ENCODE assay signal across 15 cellular contexts in genomic region chr17:77928519-77929179, GRCh38.
"Had no signal": no experiment of that assay in that cellular context is flagged by ENCODE, and none has a peak within 500 bp of the region (broad histone marks: within the 10 kb centered on the region; RNA-seq: fewer than 3 reads in every experiment).

No MANE protein-coding gene starts in this region.

- H3K9me3 Mint-ChIP-seq: activated naive CD4-positive, alpha-beta T cell treated with anti-CD3 and anti-CD28 coated beads, Interleukin-2, amount 50 U/mL, for 24 hours; memory B cell; nephron; stimulated activated naive CD8-positive, alpha-beta T cell treated with anti-CD3 and anti-CD28 coated beads, Interleukin-15, Interleukin-2, amounts not matched to agents 100 ng/mL and 50 ng/mL, for 24 hours; T-helper 1 cell treated with Interleukin-12 subunit alpha and Interleukin-12 subunit beta and Interleukin-4 antibody, amounts not matched to agents 30 μg/mL and 1 μg/mL, for 36 hours had no signal

- H3K36me3 Mint-ChIP-seq: activated naive CD4-positive, alpha-beta T cell treated with anti-CD3 and anti-CD28 coated beads, Interleukin-2, amount 50 U/mL, for 24 hours; memory B cell had no signal

- H3K36me3 ChIP-seq: esophagus muscularis mucosa, left ventricle myocardium inferior, upper lobe of right lung had no signal

- H3K27me3 ChIP-seq: dorsolateral prefrontal cortex, esophagus muscularis mucosa had no signal

- H3K27ac ChIP-seq: esophagus muscularis mucosa, left ventricle myocardium inferior, upper lobe of right lung had no signal

- DNase-seq: activated CD4-positive, CD25-positive, alpha-beta regulatory T cell; activated T-cell treated with anti-CD3 and anti-CD28 coated beads, Interleukin-2, amount 50 U/mL, for 1 hour; dorsolateral prefrontal cortex; head of caudate nucleus; kidney; left ventricle myocardium inferior; stimulated activated CD4-positive, alpha-beta T cell treated with anti-CD3 and anti-CD28 coated beads, Interleukin-2, amount 100 ng/mL, for 48 hours; stimulated activated CD8-positive, alpha-beta memory T cell treated with anti-CD3 and anti-CD28 coated beads, Interleukin-4, amount 100 ng/mL, for 48 hours; upper lobe of right lung had no signal

- H3K9me3 ChIP-seq: esophagus muscularis mucosa, left ventricle myocardium inferior, upper lobe of right lung had no signal

- ATAC-seq: upper lobe of right lung had no signal

- H3K4me3 ChIP-seq: dorsolateral prefrontal cortex, esophagus muscularis mucosa, left ventricle myocardium inferior, upper lobe of right lung had no signal

- H3K27ac Mint-ChIP-seq: activated naive CD4-positive, alpha-beta T cell treated with anti-CD3 and anti-CD28 coated beads, Interleukin-2, amount 50 U/mL, for 24 hours; memory B cell; nephron; stimulated activated naive CD8-positive, alpha-beta T cell treated with anti-CD3 and anti-CD28 coated beads, Interleukin-15, Interleukin-2, amounts not matched to agents 100 ng/mL and 50 ng/mL, for 24 hours; T-helper 1 cell treated with Interleukin-12 subunit alpha and Interleukin-12 subunit beta and Interleukin-4 antibody, amounts not matched to agents 30 μg/mL and 1 μg/mL, for 36 hours had no signal

- H3K4me3 Mint-ChIP-seq: activated naive CD4-positive, alpha-beta T cell treated with anti-CD3 and anti-CD28 coated beads, Interleukin-2, amount 50 U/mL, for 24 hours; memory B cell; nephron; stimulated activated naive CD8-positive, alpha-beta T cell treated with anti-CD3 and anti-CD28 coated beads, Interleukin-15, Interleukin-2, amounts not matched to agents 100 ng/mL and 50 ng/mL, for 24 hours; T-helper 1 cell treated with Interleukin-12 subunit alpha and Interleukin-12 subunit beta and Interleukin-4 antibody, amounts not matched to agents 30 μg/mL and 1 μg/mL, for 36 hours had no signal

- H3K4me1 ChIP-seq: upper lobe of right lung had no signal

- H3K27me3 Mint-ChIP-seq: activated naive CD4-positive, alpha-beta T cell treated with anti-CD3 and anti-CD28 coated beads, Interleukin-2, amount 50 U/mL, for 24 hours had no signal
